Comparison of ENCODE assay signal across 17 cellular contexts in genomic region chr13:24159362-24159761, GRCh38. TPM values are rescaled to one million over a fixed set of nuclear protein-coding genes. Genes with fewer than 3 reads are reported as not detected.
DNase-seq lines count a peak whose midpoint lies in the region; ATAC-seq and TF ChIP-seq lines count a peak whose summit lies in the region.
"Had no signal": no experiment of that assay in that cellular context is flagged by ENCODE, and none has a peak within 500 bp of the region (broad histone marks: within the 10 kb centered on the region; RNA-seq: fewer than 3 reads in every experiment).

No MANE protein-coding gene starts in this region.

- H3K27ac ChIP-seq in upper lobe of right lung (peak overlapping the region; percentile 69), foreskin keratinocyte (no peak overlapping the region)
- H3K27ac ChIP-seq: KMS-11 had no signal

- H3K4me1 ChIP-seq in upper lobe of right lung (peaks cover 27% of the 10 kb centered on the region), HAP-1 (peaks cover 5% of the 10 kb centered on the region; the same call in 1 of the 2 replicates), foreskin keratinocyte (peaks cover 5% of the 10 kb centered on the region)

- in situ Hi-C loops in HAP-1 (cut with MboI; ENCODE audit: low sequenced_read_pairs): no loop called here

- no peaks in the 10 kb centered on the region for H3K9me3 ChIP-seq in upper lobe of right lung
- no peaks in the 10 kb centered on the region for H3K9me3 ChIP-seq in HAP-1
- H3K9me3 ChIP-seq: esophagus squamous epithelium had no signal

- H3K4me3 ChIP-seq in upper lobe of right lung (no peak overlapping the region), HAP-1 (no peak overlapping the region)

- H3K36me3 ChIP-seq in upper lobe of right lung (no peaks in the 10 kb centered on the region), HAP-1 (replicated peaks) (no peaks in the 10 kb centered on the region)
- H3K36me3 ChIP-seq: esophagus squamous epithelium had no signal

- intact Hi-C loops in upper lobe of right lung (cut with DNase I): no loop called here

- no peak for ATAC-seq in upper lobe of right lung
- ATAC-seq in foreskin keratinocyte: no peak

- H3K27me3 ChIP-seq in upper lobe of right lung (no peaks in the 10 kb centered on the region), HAP-1 (ENCODE audit: low read depth) (no peaks in the 10 kb centered on the region), foreskin keratinocyte (peaks cover 28% of the 10 kb centered on the region)

- TF ChIP-seq CTCF in upper lobe of right lung (IDR thresholded peaks at IDR 0.05) (no peak), foreskin keratinocyte (conservative IDR thresholded peaks at IDR 0.05) (no peak)

- peak; percentile 28 for DNase-seq in NCI-H748 (lab: John Stamatoyannopoulos, UW; ENCODE audit: unreplicated experiment)
- no peak for DNase-seq in NCI-H748 treated with DMSO at 0.1 percent for 48 hours (lab: John Stamatoyannopoulos, UW)
- peak; percentile 49 for DNase-seq in NCI-H524 treated with DMSO at 0.1 percent for 48 hours (lab: John Stamatoyannopoulos, UW)
- DNase-seq in left kidney (ENCODE audit: low read depth, low spot score): peak; percentile 43
- DNase-seq in upper lobe of right lung: no peak
- no peak for DNase-seq in HAP-1 (ENCODE audit: low spot score in 2 of 2)
- DNase-seq in activated naive CD4-positive, alpha-beta T cell treated with Interleukin-2 at 50 U/mL for 16 hours: no peak
- no peak for DNase-seq in foreskin keratinocyte
- DNase-seq: activated naive CD4-positive, alpha-beta T cell; DND-41; esophagus squamous epithelium; GOT3; NCI-H1930; NK-92 treated with Interleukin-12 subunit alpha and Interleukin-12 subunit beta, amount 100 ng/mL, for 24 hours; SIG-M5; stimulated activated CD4-positive, alpha-beta T cell treated with anti-CD3 and anti-CD28 coated beads, Interleukin-2, amount 100 ng/mL, for 24 hours had no signal

RNA-seq across cellular contexts. Expression of gene SPATA13, which starts 1.2 kb away (rescaled TPM):
- 34.4 TPM for total RNA-seq in upper lobe of right lung
- total RNA-seq in foreskin keratinocyte: 1.4 and 2.2 TPM in 2 replicates
- 0.27 and 0.28 TPM in 2 replicates for polyA plus RNA-seq in foreskin keratinocyte

Comparison
In these comparisons a context has a peak if more than half of its experiments do, and no peak if none do; other contexts are left out.
1. DNase-seq: peak in NCI-H748 (single experiment), NCI-H524 treated with DMSO at 0.1 percent for 48 hours (single experiment) and left kidney (single experiment); none in NCI-H748 treated with DMSO at 0.1 percent for 48 hours (single experiment), upper lobe of right lung (single experiment), HAP-1 (0 of 2), activated naive CD4-positive, alpha-beta T cell treated with Interleukin-2 at 50 U/mL for 16 hours (single experiment) and foreskin keratinocyte (0 of 2).
2. RNA of gene SPATA13, which starts 1.2 kb away (total RNA-seq): 34.4 TPM in upper lobe of right lung (single experiment); 1.4 to 2.2 TPM in foreskin keratinocyte; every median in the first group is over 10 times any median in the second.